ENCODE assay signal across 9 cellular contexts in the genomic region with DNA sequence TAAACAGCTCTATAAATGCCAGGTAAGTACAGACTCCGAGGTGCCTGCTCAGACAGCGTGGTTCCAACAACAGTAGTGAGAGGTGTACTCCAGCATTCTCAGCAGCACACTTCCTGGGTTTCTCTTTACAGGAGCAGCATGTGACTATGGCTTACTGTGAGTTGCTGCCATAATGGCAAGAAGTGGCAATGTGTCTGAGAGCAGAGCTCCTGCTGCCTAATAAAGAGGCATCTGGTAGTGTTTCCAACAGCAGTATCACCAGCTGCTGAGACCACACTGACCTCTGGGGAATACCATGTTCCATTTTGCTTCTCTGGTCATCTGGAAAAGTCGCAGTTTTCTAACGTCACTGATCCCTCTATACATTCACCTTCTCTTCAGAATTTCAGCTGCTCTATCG.
DNase-seq lines count a peak whose midpoint lies in the region; ATAC-seq and TF ChIP-seq lines count a peak whose summit lies in the region.
"Had no signal": no experiment of that assay in that cellular context is flagged by ENCODE, and none has a peak within 500 bp of the region (broad histone marks: within the 10 kb centered on the region; RNA-seq: fewer than 3 reads in every experiment).

No MANE protein-coding gene starts in this region.

- DNase-seq in NOMO-1 treated with DMSO at 0.1 percent for 48 hours (lab: John Stamatoyannopoulos, UW; ENCODE audit: unreplicated experiment): peak; percentile 24
- DNase-seq in NOMO-1 treated with dmso at 0.1 percent for 144 hours (lab: John Stamatoyannopoulos, UW; ENCODE audit: unreplicated experiment): no peak
- peak; percentile 12 for DNase-seq in NCI-H128 (lab: John Stamatoyannopoulos, UW; ENCODE audit: unreplicated experiment)
- DNase-seq in RWPE2 (ENCODE audit: low spot score): no peak
- DNase-seq in substantia nigra (lab: John Stamatoyannopoulos, UW): no peak
- DNase-seq in activated CD8-positive, alpha-beta memory T cell treated with anti-CD3 and anti-CD28 coated beads, Interleukin-2, amount 10 ng/mL, durations not matched to agents 7 days and 5 days: no peak
- no peak for DNase-seq in NCI-H2227 treated with DMSO at 0.1 percent for 48 hours (lab: John Stamatoyannopoulos, UW)
- no peak for DNase-seq in heart right ventricle

- no peaks in the 10 kb centered on the region for H3K27me3 Mint-ChIP-seq in activated CD8-positive, alpha-beta memory T cell treated with anti-CD3 and anti-CD28 coated beads, Interleukin-2, amount 10 ng/mL, durations not matched to agents 7 days and 5 days

- CTCF ChIA-PET in activated CD8-positive, alpha-beta memory T cell treated with anti-CD3 and anti-CD28 coated beads, Interleukin-2, amount 10 ng/mL, durations not matched to agents 7 days and 5 days (lab: Charles Lee): no interaction called here

- H3K4me1 Mint-ChIP-seq in activated CD8-positive, alpha-beta memory T cell treated with anti-CD3 and anti-CD28 coated beads, Interleukin-2, amount 10 ng/mL, durations not matched to agents 7 days and 5 days: no peaks in the 10 kb centered on the region

- peaks cover 4% of the 10 kb centered on the region for H3K27me3 ChIP-seq in RWPE2 (ENCODE audit: insufficient read depth, poor library complexity, severe bottlenecking)
- no peaks in the 10 kb centered on the region for H3K27me3 ChIP-seq in heart right ventricle

- no peak for TF ChIP-seq CTCF in RWPE2 (IDR thresholded peaks at IDR 0.05; ENCODE audit: poor library complexity, severe bottlenecking)
- no peak for TF ChIP-seq CTCF in heart right ventricle (IDR thresholded peaks at IDR 0.05)

- H3K4me3 ChIP-seq in RWPE2 (ENCODE audit: severe bottlenecking): no peak overlapping the region
- H3K4me3 ChIP-seq in heart right ventricle: no peak overlapping the region

- no peaks in the 10 kb centered on the region for H3K4me1 ChIP-seq in RWPE2 (ENCODE audit: insufficient read depth, poor library complexity, severe bottlenecking)
- H3K4me1 ChIP-seq in heart right ventricle: no peaks in the 10 kb centered on the region

- no peak overlapping the region for H3K27ac Mint-ChIP-seq in activated CD8-positive, alpha-beta memory T cell treated with anti-CD3 and anti-CD28 coated beads, Interleukin-2, amount 10 ng/mL, durations not matched to agents 7 days and 5 days
- H3K27ac Mint-ChIP-seq: activated naive CD4-positive, alpha-beta T cell treated with anti-CD3 and anti-CD28 coated beads, Interleukin-2, amount 50 U/mL, for 72 hours had no signal

- no peaks in the 10 kb centered on the region for H3K36me3 ChIP-seq in RWPE2 (ENCODE audit: low read depth)
- no peaks in the 10 kb centered on the region for H3K36me3 ChIP-seq in heart right ventricle

- no peaks in the 10 kb centered on the region for H3K9me3 Mint-ChIP-seq in activated CD8-positive, alpha-beta memory T cell treated with anti-CD3 and anti-CD28 coated beads, Interleukin-2, amount 10 ng/mL, durations not matched to agents 7 days and 5 days (ENCODE audit: low read depth)

- ATAC-seq in RWPE2 (ENCODE audit: low read depth): peak; percentile 25; the same call in 1 of the 3 replicates
- ATAC-seq in activated CD8-positive, alpha-beta memory T cell treated with anti-CD3 and anti-CD28 coated beads, Interleukin-2, amount 10 ng/mL, durations not matched to agents 7 days and 5 days: no peak
- ATAC-seq in heart right ventricle: no peak
- ATAC-seq: activated naive CD4-positive, alpha-beta T cell treated with anti-CD3 and anti-CD28 coated beads, Interleukin-2, amount 50 U/mL, for 72 hours had no signal

- WGBS in heart right ventricle, 2 donors: 62 to 72% methylated on average over 5 of the region's 5 CpGs

- intact Hi-C loops in heart right ventricle (cut with DNase I): no loop called here

- H3K9me3 ChIP-seq in RWPE2 (ENCODE audit: severe bottlenecking): no peaks in the 10 kb centered on the region
- H3K9me3 ChIP-seq in heart right ventricle: no peaks in the 10 kb centered on the region

- no peaks in the 10 kb centered on the region for H3K36me3 Mint-ChIP-seq in activated CD8-positive, alpha-beta memory T cell treated with anti-CD3 and anti-CD28 coated beads, Interleukin-2, amount 10 ng/mL, durations not matched to agents 7 days and 5 days
- H3K36me3 Mint-ChIP-seq: activated naive CD4-positive, alpha-beta T cell treated with anti-CD3 and anti-CD28 coated beads, Interleukin-2, amount 50 U/mL, for 72 hours had no signal

- H3K27ac ChIP-seq in RWPE2 (ENCODE audit: poor library complexity, severe bottlenecking) (no peak overlapping the region), substantia nigra (ENCODE audit: low read depth, low read length, poor library complexity, severe bottlenecking) (no peak overlapping the region), heart right ventricle (no peak overlapping the region)

- no peak overlapping the region for H3K4me3 Mint-ChIP-seq in activated CD8-positive, alpha-beta memory T cell treated with anti-CD3 and anti-CD28 coated beads, Interleukin-2, amount 10 ng/mL, durations not matched to agents 7 days and 5 days

Comparison
In these comparisons a context has a peak if more than half of its experiments do, and no peak if none do; other contexts are left out.
1. DNase-seq: peak in NOMO-1 treated with DMSO at 0.1 percent for 48 hours (single experiment) and NCI-H128 (single experiment); none in NOMO-1 treated with dmso at 0.1 percent for 144 hours (single experiment), RWPE2 (single experiment), substantia nigra (0 of 49), activated CD8-positive, alpha-beta memory T cell treated with anti-CD3 and anti-CD28 coated beads, Interleukin-2, amount 10 ng/mL, durations not matched to agents 7 days and 5 days (single experiment), NCI-H2227 treated with DMSO at 0.1 percent for 48 hours (single experiment) and heart right ventricle (0 of 2).